ENCODE assay signal across 8 cellular contexts in the genomic region with DNA sequence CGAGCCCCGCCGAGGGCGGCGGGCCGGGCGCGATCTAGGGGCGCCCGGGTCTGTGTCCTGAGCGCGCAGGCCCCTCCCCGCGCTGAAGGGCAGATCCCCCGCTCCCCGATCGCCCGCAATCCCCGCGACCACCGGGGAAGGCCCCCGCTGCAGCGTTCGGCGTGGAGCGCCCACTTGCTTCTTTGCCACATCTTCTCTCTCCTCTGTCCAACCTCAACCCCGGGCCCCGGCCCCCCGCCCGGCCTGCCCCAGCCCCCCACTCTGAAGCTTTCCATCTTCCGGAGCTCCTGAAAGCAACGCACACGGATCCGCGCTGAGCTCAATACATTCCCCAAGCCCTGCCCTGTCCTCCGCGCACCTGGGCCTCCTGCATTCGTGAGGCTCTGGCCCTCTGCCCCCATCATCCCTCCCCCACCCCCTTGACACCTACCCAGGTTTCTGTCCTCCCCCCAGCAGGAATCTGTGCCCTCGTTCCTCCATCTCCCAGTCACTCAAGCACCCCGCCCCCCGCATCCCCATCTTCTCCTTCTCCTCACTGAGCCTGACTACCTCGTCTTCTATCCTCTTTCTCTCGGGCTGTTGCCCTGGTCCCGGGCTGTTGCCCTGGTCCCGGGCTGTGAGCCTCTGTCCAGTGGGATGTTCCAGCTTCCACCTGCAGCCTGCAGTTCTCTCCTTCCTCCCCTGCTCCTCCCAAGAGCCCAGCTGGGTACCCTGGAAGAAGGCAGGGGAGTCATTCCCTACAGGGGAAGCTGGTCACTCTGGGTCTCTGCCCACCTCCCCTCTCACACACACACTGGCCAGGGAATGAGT. TPM values are rescaled to one million over a fixed set of nuclear protein-coding genes. Genes with fewer than 3 reads are reported as not detected.
DNase-seq lines count a peak whose midpoint lies in the region; ATAC-seq and TF ChIP-seq lines count a peak whose summit lies in the region.

No MANE protein-coding gene starts in this region.

- no peaks in the 10 kb centered on the region for H3K79me2 ChIP-seq in fibroblast of lung (ENCODE audit: control insufficient read depth, insufficient read depth, low read length)

- no peaks in the 10 kb centered on the region for H3K27me3 ChIP-seq in SJCRH30
- H3K27me3 ChIP-seq in fibroblast of lung (ENCODE audit: control insufficient read depth, insufficient read depth, low read length), result peaks cover 6% of the 10 kb centered on the region
- H3K27me3 ChIP-seq in rectal smooth muscle tissue (ENCODE audit: control insufficient read depth, insufficient read depth, low read length), result peaks cover 9% of the 10 kb centered on the region

- ATAC-seq in GM21367 (IDR thresholded peaks at IDR 0.05; ENCODE audit: unreplicated experiment) (no peak), GM21717 (IDR thresholded peaks at IDR 0.05; ENCODE audit: unreplicated experiment) (no peak)

- TF ChIP-seq CTCF in fibroblast of lung (conservative IDR thresholded peaks at IDR 0.05 in 1 of 2, IDR thresholded peaks at IDR 0.05 in 1 of 2; ENCODE audit: low read depth in 1 of 2, low read length in 2 of 2), result no peak

- in situ Hi-C loops in G401 (cut with HindIII; ENCODE audit: low sequenced_read_pairs), result no loop called here

- peak overlapping the region; percentile 35 for H3K4me2 ChIP-seq in fibroblast of lung (ENCODE audit: extremely low read depth, insufficient read depth, low read length)

- peak overlapping the region; percentile 66 for H3K4me3 ChIP-seq in SJCRH30
- peak overlapping the region; percentile 19 to 58 (median 40) for H3K4me3 ChIP-seq in fibroblast of lung (replicated peaks in 1 of 4; ENCODE audit: control extremely low read depth in 1 of 4, insufficient read depth in 1 of 4, low read depth in 3 of 4, low read length in 4 of 4)
- peak overlapping the region; percentile 62 for H3K4me3 ChIP-seq in rectal smooth muscle tissue (ENCODE audit: low read length)

- no peaks in the 10 kb centered on the region for H3K9me3 ChIP-seq in SJCRH30 (replicated peaks)
- H3K9me3 ChIP-seq in fibroblast of lung (ENCODE audit: control insufficient read depth, insufficient read depth, low read depth, low read length), result no peaks in the 10 kb centered on the region

- peaks cover 55% of the 10 kb centered on the region for H3K4me1 ChIP-seq in SJCRH30
- H3K4me1 ChIP-seq in fibroblast of lung (ENCODE audit: control insufficient read depth, extremely low read depth, insufficient read depth, low read length), result peaks cover 14% of the 10 kb centered on the region
- H3K4me1 ChIP-seq in rectal smooth muscle tissue (ENCODE audit: control insufficient read depth, insufficient read depth, low read length), result peaks cover 56% of the 10 kb centered on the region

- H2AFZ ChIP-seq in fibroblast of lung (ENCODE audit: low read length), result no peak overlapping the region

- H3K27ac ChIP-seq in SJCRH30, result no peak overlapping the region
- H3K27ac ChIP-seq in fibroblast of lung (ENCODE audit: insufficient read depth, low read length), result no peak overlapping the region
- H3K27ac ChIP-seq in rectal smooth muscle tissue (ENCODE audit: low read depth, low read length), result peak overlapping the region; percentile 99

- H3K36me3 ChIP-seq in SJCRH30 (no peaks in the 10 kb centered on the region; the same call in 1 of the 2 replicates), fibroblast of lung (ENCODE audit: control insufficient read depth, insufficient read depth, low read length) (no peaks in the 10 kb centered on the region), rectal smooth muscle tissue (ENCODE audit: control insufficient read depth, insufficient read depth, low read length) (no peaks in the 10 kb centered on the region)

- no peaks in the 10 kb centered on the region for H4K20me1 ChIP-seq in fibroblast of lung (ENCODE audit: control insufficient read depth, extremely low read depth, insufficient read depth, low read length)

- peak; percentile 60 for DNase-seq in G401 (ENCODE audit: low spot score)
- no peak for DNase-seq in SJCRH30
- no peak for DNase-seq in fibroblast of lung (ENCODE audit: low read depth in 2 of 2)
- no peak for DNase-seq in stimulated activated CD4-positive, alpha-beta T cell treated with anti-CD3 and anti-CD28 coated beads, Interleukin-15, amount 100 ng/mL, for 24 hours
- no peak for DNase-seq in GM19238 (ENCODE audit: insufficient read length, low spot score)

- H3K9ac ChIP-seq in fibroblast of lung (ENCODE audit: insufficient read depth, low read length), result no peak overlapping the region
- no peak overlapping the region for H3K9ac ChIP-seq in rectal smooth muscle tissue (ENCODE audit: low read length)

RNA-seq across cellular contexts. Expression of gene SPEG, which starts 7.8 kb away (rescaled TPM):
- total RNA-seq in G401 (2014; rRNA removed; shearing (Covaris generic)), result 7.7 and 11.1 TPM in 2 replicates
- 21.3 and 26.2 TPM in 2 replicates for total RNA-seq in SJCRH30 (2014; rRNA removed; shearing (Covaris generic))
- 13.1 and 20.1 TPM in 2 replicates for total RNA-seq in fibroblast of lung
- 5.6 and 9.5 TPM in 2 replicates for polyA plus RNA-seq in fibroblast of lung
- 12.7 and 17.9 TPM in 2 replicates for polyA plus RNA-seq in fibroblast of lung (2012)
- 9.4 and 19.9 TPM in 2 replicates for polyA minus RNA-seq in fibroblast of lung (ENCODE audit: low replicate concordance)

RNA-seq across cellular contexts. Expression of gene DES, which starts 24.2 kb away (rescaled TPM):
- total RNA-seq in G401 (2014; rRNA removed; shearing (Covaris generic)), result not detected in 2 replicates
- 331 and 376 TPM in 2 replicates for total RNA-seq in SJCRH30 (2014; rRNA removed; shearing (Covaris generic))
- total RNA-seq in fibroblast of lung, result 34.7 and 69.3 TPM in 2 replicates
- 3.8 and 11.0 TPM in 2 replicates for polyA plus RNA-seq in fibroblast of lung
- polyA plus RNA-seq in fibroblast of lung (2012), result 2.6 and 8.2 TPM in 2 replicates
- polyA minus RNA-seq in fibroblast of lung (ENCODE audit: low replicate concordance), result 9.5 and 11.6 TPM in 2 replicates

RNA-seq across cellular contexts. Expression of gene DNPEP, which starts 54.7 kb away (rescaled TPM):
- 65.8 and 67.4 TPM in 2 replicates for total RNA-seq in G401 (2014; rRNA removed; shearing (Covaris generic))
- 29.5 and 33.1 TPM in 2 replicates for total RNA-seq in SJCRH30 (2014; rRNA removed; shearing (Covaris generic))
- total RNA-seq in fibroblast of lung, result 69.9 and 72.5 TPM in 2 replicates
- polyA plus RNA-seq in fibroblast of lung, result 38.2 and 44.0 TPM in 2 replicates
- polyA plus RNA-seq in fibroblast of lung (2012), result 66.8 and 83.2 TPM in 2 replicates
- 137 and 218 TPM in 2 replicates for polyA minus RNA-seq in fibroblast of lung (ENCODE audit: low replicate concordance)

RNA-seq across cellular contexts. Expression of gene GMPPA, which starts 56.3 kb away (rescaled TPM):
- 60.6 and 62.3 TPM in 2 replicates for total RNA-seq in G401 (2014; rRNA removed; shearing (Covaris generic))
- total RNA-seq in SJCRH30 (2014; rRNA removed; shearing (Covaris generic)), result 21.9 and 22.1 TPM in 2 replicates
- total RNA-seq in fibroblast of lung, result 36.5 and 38.3 TPM in 2 replicates
- polyA plus RNA-seq in fibroblast of lung, result 59.7 and 72.4 TPM in 2 replicates
- 45.6 and 52.3 TPM in 2 replicates for polyA plus RNA-seq in fibroblast of lung (2012)
- 155 and 160 TPM in 2 replicates for polyA minus RNA-seq in fibroblast of lung (ENCODE audit: low replicate concordance)

Comparison
In these comparisons a context has a peak if more than half of its experiments do, and no peak if none do; other contexts are left out.
1. RNA of gene DES, which starts 24.2 kb away (total RNA-seq): 331 to 376 TPM in SJCRH30 and 34.7 to 69.3 TPM in fibroblast of lung; not detected in G401; every median in the first group is over 10 times any median in the second.
2. Peak in every context shown above with its lines, with median percentiles within 50 percentile points of each other: H3K4me3 ChIP-seq.